Comparison of ENCODE assay signal across 1 cellular context in the genomic region with DNA sequence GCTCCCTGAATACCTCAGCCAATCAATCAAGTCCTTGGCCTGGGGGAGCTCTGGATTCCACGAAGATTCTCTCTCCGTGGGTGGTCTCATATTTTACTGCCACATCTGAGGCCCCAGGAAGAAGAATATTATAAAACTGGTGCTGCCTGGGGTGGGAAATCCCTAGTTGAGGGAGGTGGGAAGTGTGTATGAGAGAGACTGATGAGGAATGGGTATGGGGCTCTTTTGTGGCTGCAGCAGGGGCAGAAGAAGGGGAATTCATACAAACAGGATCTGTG.
TF ChIP-seq lines count a peak whose summit lies in the region.

No MANE protein-coding gene starts in this region.

TF ChIP-seq in GM23338, 12 proteins besides CTCF, POLR2A, EP300 and RAD21:
- TF ChIP-seq ZNF462 (CRISPR knock-in tag; IDR thresholded peaks at IDR 0.05) (no peak), STAT1 (IDR thresholded peaks at IDR 0.05; ENCODE audit: unreplicated experiment) (no peak), NANOG (IDR thresholded peaks at IDR 0.05; ENCODE audit: borderline replicate concordance) (no peak), EZH2phosphoT487 (IDR thresholded peaks at IDR 0.05; ENCODE audit: unreplicated experiment) (no peak)
